ENCODE assay signal across 13 cellular contexts in the genomic region with DNA sequence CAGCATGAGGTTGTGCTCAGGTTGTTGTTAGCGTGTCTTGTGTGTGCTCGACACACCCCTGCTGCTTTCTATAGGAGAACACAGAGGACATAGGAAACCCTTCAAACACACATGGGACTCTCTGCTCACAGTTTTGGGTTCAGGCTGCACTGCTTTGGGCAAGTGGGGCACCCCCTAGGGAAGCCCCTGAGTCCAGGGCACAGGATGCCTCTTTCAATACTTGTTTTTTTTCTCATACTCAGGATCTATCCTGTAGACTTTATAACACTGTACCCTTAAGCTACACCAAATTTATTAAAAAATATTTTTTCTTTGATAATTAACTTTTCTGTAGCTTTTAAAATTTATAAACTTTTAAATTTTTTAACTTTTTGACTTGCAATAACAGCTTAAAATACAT. TPM values are rescaled to one million over a fixed set of nuclear protein-coding genes. Genes with fewer than 3 reads are reported as not detected.
"Had no signal": no experiment of that assay in that cellular context is flagged by ENCODE, and none has a peak within 500 bp of the region (broad histone marks: within the 10 kb centered on the region; RNA-seq: fewer than 3 reads in every experiment).

No MANE protein-coding gene starts in this region.

RNA-seq across cellular contexts. Expression of a gene that starts 55.3 kb away (rescaled TPM):
- total RNA-seq: myocyte; naive thymus-derived CD8-positive, alpha-beta T cell; natural killer cell treated with Interleukin-12 subunit alpha and Interleukin-12 subunit beta and Interleukin-15 and Interleukin-18, amount 100 ng/mL, for 72 hours; neural crest cell; omental fat pad; ovary; pulmonary artery endothelial cell; right atrium auricular region; sciatic nerve; suprapubic skin; transverse colon; ureter; vagina had no signal
